1 cellular context compared by ENCODE assay signal in the genomic region with DNA sequence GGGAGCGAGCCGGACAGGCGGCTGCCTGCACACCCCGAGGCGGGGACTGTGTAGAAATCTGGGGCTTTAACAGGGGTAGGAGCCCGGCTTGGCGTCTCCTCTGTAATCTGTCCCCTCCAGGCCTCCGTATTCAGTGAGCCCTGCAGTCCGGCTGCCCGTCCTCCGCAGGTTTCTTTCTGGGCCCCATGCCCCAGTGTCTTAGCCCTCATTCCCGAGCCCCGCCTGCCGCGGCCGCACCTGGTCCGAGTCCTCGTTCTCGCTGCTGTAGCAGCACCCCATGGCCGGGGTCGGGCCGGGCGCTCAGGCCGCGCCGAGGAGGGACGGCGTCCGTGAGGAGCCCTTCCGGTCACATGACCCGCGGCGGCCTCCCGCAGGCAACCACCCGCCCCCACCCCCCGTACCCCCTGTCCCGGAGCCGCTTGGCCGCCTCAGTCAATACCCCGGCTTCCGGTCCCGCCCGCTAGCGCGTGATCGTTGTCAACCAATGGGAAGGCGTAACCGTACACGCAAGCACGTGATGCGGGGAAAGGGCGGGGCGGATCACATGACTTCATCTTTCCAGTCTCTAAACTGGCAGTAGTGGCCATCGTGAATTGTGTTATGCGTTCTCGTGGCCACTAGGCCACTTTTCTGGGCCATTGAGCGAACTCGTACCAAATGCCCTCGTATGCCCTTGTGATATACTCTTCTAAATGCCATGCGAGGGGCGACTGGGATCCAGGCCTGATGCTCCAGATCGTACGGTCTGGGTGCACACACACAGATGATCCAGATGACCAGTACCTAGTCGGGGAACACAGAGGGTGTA.
TF ChIP-seq lines count a peak whose summit lies in the region.

TSS of gene LAMTOR1 (minus strand) at position 352 of the 808 bp plus-strand sequence. CDS start at position 279, 73 bp downstream.

TF ChIP-seq in H1, 55 proteins besides CTCF, POLR2A, EP300 and RAD21 (continues in another document):
- TF ChIP-seq SIX5 (IDR thresholded peaks at IDR 0.05; ENCODE audit: low read depth, low read length) (no peak; the same call in 1 of the 2 replicates), ATF3 (IDR thresholded peaks at IDR 0.05; ENCODE audit: insufficient read depth, low read depth, low read length) (peak; percentile 97), CEBPB (IDR thresholded peaks at IDR 0.05; ENCODE audit: low read depth, low read length) (no peak), SP4 (IDR thresholded peaks at IDR 0.05; ENCODE audit: low read length) (peak; percentile 98), YY1 (IDR thresholded peaks at IDR 0.05; ENCODE audit: low read depth, low read length) (peak; percentile 46; the same call in 1 of the 2 replicates), EZH2 (IDR thresholded peaks at IDR 0.05; ENCODE audit: low read depth, low read length, severe bottlenecking) (no peak), KDM4A (IDR thresholded peaks at IDR 0.05; ENCODE audit: low read depth, low read length, severe bottlenecking) (peak; percentile 28), NRF1 (IDR thresholded peaks at IDR 0.05; ENCODE audit: low read depth, low read length) (no peak), BACH1 (IDR thresholded peaks at IDR 0.05; ENCODE audit: low read length) (no peak), MAX (IDR thresholded peaks at IDR 0.05) (peak; percentile 88), JUND (IDR thresholded peaks at IDR 0.05; ENCODE audit: low read length) (no peak; the same call in 1 of the 2 replicates), CTBP2 (IDR thresholded peaks at IDR 0.05; ENCODE audit: borderline replicate concordance, insufficient read depth, insufficient read length, low read length) (no peak), CHD7 (IDR thresholded peaks at IDR 0.05; ENCODE audit: insufficient replicate concordance, low read length) (no peak), RXRA (IDR thresholded peaks at IDR 0.05; ENCODE audit: insufficient read depth, low read depth, low read length) (no peak), E2F6 (IDR thresholded peaks at IDR 0.05) (peak; percentile 86), SIRT6 (IDR thresholded peaks at IDR 0.05; ENCODE audit: low read length) (no peak), ZNF274 (IDR thresholded peaks at IDR 0.05; ENCODE audit: borderline replicate concordance, extremely low read depth, low read length) (no peak), GABPA (IDR thresholded peaks at IDR 0.05; ENCODE audit: borderline replicate concordance, insufficient read depth, low read length) (no peak), POLR2AphosphoS5 (IDR thresholded peaks at IDR 0.05; ENCODE audit: low read depth, low read length) (peak; percentile 63), HDAC6 (IDR thresholded peaks at IDR 0.05; ENCODE audit: low read depth, low read length) (no peak), CBX5 (IDR thresholded peaks at IDR 0.05; ENCODE audit: low read depth, low read length) (no peak), KDM1A (IDR thresholded peaks at IDR 0.05; ENCODE audit: borderline replicate concordance, low read length) (no peak), USF2 (IDR thresholded peaks at IDR 0.05; ENCODE audit: low read length) (peak; percentile 99), EGR1 (IDR thresholded peaks at IDR 0.05; ENCODE audit: borderline replicate concordance, low read depth, low read length) (0 out of 2 replicates have a peak, but pooled peaks have one; percentile 2), GTF2F1 (IDR thresholded peaks at IDR 0.05; ENCODE audit: borderline replicate concordance, low read depth, low read length) (peak; percentile 14; the same call in 1 of the 2 replicates), BCL11A (IDR thresholded peaks at IDR 0.05; ENCODE audit: low read depth in 2 of 2, low read length in 2 of 2) (no peak), CREB1 (IDR thresholded peaks at IDR 0.05) (peak; percentile 51; the same call in 1 of the 2 replicates), RNF2 (IDR thresholded peaks at IDR 0.05; ENCODE audit: borderline replicate concordance, low read depth, low read length, missing control alignments, poor library complexity, severe bottlenecking) (no peak), POU5F1 (IDR thresholded peaks at IDR 0.05; ENCODE audit: low read depth, low read length) (no peak), HDAC2 (IDR thresholded peaks at IDR 0.05; ENCODE audit: borderline replicate concordance in 1 of 2, low read depth in 2 of 2, low read length in 2 of 2) (peak in 1 of 2 experiments; percentile 46; a peak in 1 of 4 replicates), CHD2 (IDR thresholded peaks at IDR 0.05; ENCODE audit: low read length) (peak; percentile 10), TEAD4 (IDR thresholded peaks at IDR 0.05; ENCODE audit: low read depth, low read length) (0 out of 2 replicates have a peak, but pooled peaks have one; percentile 1), SIN3A (conservative IDR thresholded peaks at IDR 0.05 in 1 of 2, IDR thresholded peaks at IDR 0.05 in 1 of 2; ENCODE audit: low read depth in 1 of 2, low read length in 2 of 2) (peak in 1 of 2 experiments; percentile 70; a peak in 2 of 4 replicates), SP2 (IDR thresholded peaks at IDR 0.05; ENCODE audit: low read length) (no peak), JUN (IDR thresholded peaks at IDR 0.05; ENCODE audit: low read depth, low read length) (no peak), SUZ12 (IDR thresholded peaks at IDR 0.05; ENCODE audit: low read length) (no peak), TAF1 (IDR thresholded peaks at IDR 0.05; ENCODE audit: low read depth, low read length) (peak; percentile 84), RFX5 (IDR thresholded peaks at IDR 0.05; ENCODE audit: borderline replicate concordance, low read depth, low read length) (no peak), CHD1 (IDR thresholded peaks at IDR 0.05; ENCODE audit: low read depth, low read length) (no peak), FOSL1 (IDR thresholded peaks at IDR 0.05; ENCODE audit: insufficient read depth, low read depth, low read length) (no peak), TAF7 (optimal IDR thresholded peaks at IDR 0.05; ENCODE audit: borderline replicate concordance, low read depth, low read length) (peak; percentile 77), RBBP5 (IDR thresholded peaks at IDR 0.05; ENCODE audit: borderline replicate concordance, low read depth, low read length) (peak; percentile 16; the same call in 1 of the 2 replicates), TBP (IDR thresholded peaks at IDR 0.05; ENCODE audit: low read depth, low read length) (peak; percentile 66), TCF12 (IDR thresholded peaks at IDR 0.05; ENCODE audit: low read depth, low read length) (no peak), NANOG (IDR thresholded peaks at IDR 0.05; ENCODE audit: insufficient read depth, low read depth, low read length, poor library complexity, severe bottlenecking) (peak; percentile 22), SRF (IDR thresholded peaks at IDR 0.05; ENCODE audit: low read depth, low read length) (0 out of 2 replicates have a peak, but pooled peaks have one; percentile 15), PHF8 (conservative IDR thresholded peaks at IDR 0.05; ENCODE audit: low read depth, low read length) (peak; percentile 95), CBX8 (IDR thresholded peaks at IDR 0.05; ENCODE audit: borderline replicate concordance, low read depth, low read length) (no peak), SP1 (IDR thresholded peaks at IDR 0.05; ENCODE audit: low read depth, low read length) (peak; percentile 27; the same call in 1 of the 2 replicates), SAP30 (IDR thresholded peaks at IDR 0.05; ENCODE audit: insufficient read depth, insufficient replicate concordance, low read length) (no peak), BRCA1 (IDR thresholded peaks at IDR 0.05; ENCODE audit: low read depth, low read length) (no peak), ASH2L (IDR thresholded peaks at IDR 0.05; ENCODE audit: low read length) (peak; percentile 48)
- TF ChIP-seq, protein P1, sequence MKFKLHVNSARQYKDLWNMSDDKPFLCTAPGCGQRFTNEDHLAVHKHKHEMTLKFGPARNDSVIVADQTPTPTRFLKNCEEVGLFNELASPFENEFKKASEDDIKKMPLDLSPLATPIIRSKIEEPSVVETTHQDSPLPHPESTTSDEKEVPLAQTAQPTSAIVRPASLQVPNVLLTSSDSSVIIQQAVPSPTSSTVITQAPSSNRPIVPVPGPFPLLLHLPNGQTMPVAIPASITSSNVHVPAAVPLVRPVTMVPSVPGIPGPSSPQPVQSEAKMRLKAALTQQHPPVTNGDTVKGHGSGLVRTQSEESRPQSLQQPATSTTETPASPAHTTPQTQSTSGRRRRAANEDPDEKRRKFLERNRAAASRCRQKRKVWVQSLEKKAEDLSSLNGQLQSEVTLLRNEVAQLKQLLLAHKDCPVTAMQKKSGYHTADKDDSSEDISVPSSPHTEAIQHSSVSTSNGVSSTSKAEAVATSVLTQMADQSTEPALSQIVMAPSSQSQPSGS (IDR thresholded peaks at IDR 0.05; ENCODE audit: low read length), result 0 out of 2 replicates have a peak, but pooled peaks have one; percentile 31
